14 cellular contexts compared by ENCODE assay signal in the genomic region with DNA sequence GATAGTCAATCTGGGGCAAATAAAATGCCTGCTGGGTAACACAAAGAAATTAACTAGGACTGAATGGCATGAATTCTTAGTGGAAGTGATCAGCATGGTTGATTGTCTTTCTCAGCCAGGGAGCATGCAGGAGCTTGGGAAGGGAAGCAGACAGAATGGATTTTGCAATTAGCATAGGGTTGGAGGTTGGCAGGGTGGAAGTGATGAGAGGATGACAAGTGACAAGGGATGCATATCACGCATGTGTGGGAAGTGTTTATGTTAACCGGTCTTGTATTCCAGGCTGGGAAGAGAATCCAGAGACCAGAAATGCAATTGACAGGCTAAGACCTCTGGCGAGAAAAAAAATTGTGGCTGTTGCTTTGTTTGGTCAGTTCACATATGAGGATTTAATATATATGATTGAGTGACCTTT. TPM values are rescaled to one million over a fixed set of nuclear protein-coding genes. Genes with fewer than 3 reads are reported as not detected.
A peak's percentile ranks its signal among the peaks of the same experiment; 100 is the strongest.
DNase-seq lines count a peak whose midpoint lies in the region; ATAC-seq, FAIRE-seq and TF ChIP-seq lines count a peak whose summit lies in the region.
"Had no signal": no experiment of that assay in that cellular context is flagged by ENCODE, and none has a peak within 500 bp of the region (broad histone marks: within the 10 kb centered on the region; RNA-seq: fewer than 3 reads in every experiment).

No MANE protein-coding gene starts in this region.

- peaks cover 8% of the 10 kb centered on the region for H3K4me1 ChIP-seq in mucosa of descending colon (ENCODE audit: low read depth)

- intact Hi-C loops in mucosa of descending colon (cut with DNase I, micrococcal nuclease): no loop called here

- H3K9me3 ChIP-seq in mucosa of descending colon: no peaks in the 10 kb centered on the region

- peak; percentile 28 for DNase-seq in ELF-1 (ENCODE audit: low read depth, low spot score)
- DNase-seq in NCI-H460 (ENCODE audit: extremely low read depth, low read depth): peak; percentile 3
- DNase-seq in foreskin fibroblast: peak; percentile 62 to 67
- peak; percentile 65 for DNase-seq in skeletal muscle cell (ENCODE audit: low read depth)
- DNase-seq in mucosa of descending colon: no peak
- no peak for DNase-seq in D721Med (ENCODE audit: insufficient read length, low spot score)
- no peak for DNase-seq in NK-92 treated with Interleukin-12 subunit alpha and Interleukin-12 subunit beta, amount 100 ng/mL, for 24 hours (lab: John Stamatoyannopoulos, UW)
- DNase-seq: activated B cell treated with CpG ODN at 0.5 μM for 24 hours, C1 segment of cervical spinal cord, cerebellar nuclear complex, immature natural killer cell, NCI-H2029 treated with DMSO at 0.1 percent for 48 hours had no signal

- no peak for TF ChIP-seq CTCF in foreskin fibroblast (IDR thresholded peaks at IDR 0.05; ENCODE audit: low read depth, low read length)
- TF ChIP-seq CTCF in mucosa of descending colon (IDR thresholded peaks at IDR 0.05): no peak
- TF ChIP-seq CTCF in D721Med (IDR thresholded peaks at IDR 0.05; ENCODE audit: insufficient read depth, missing control alignments): no peak

- no peaks in the 10 kb centered on the region for H3K36me3 ChIP-seq in mucosa of descending colon (ENCODE audit: low read depth)

- no peak for FAIRE-seq in D721Med (lab: Jason Lieb, UNC)

- ATAC-seq in mucosa of descending colon (no peak), GM18873 (IDR thresholded peaks at IDR 0.05; ENCODE audit: low FRiP score, unreplicated experiment) (no peak)
- ATAC-seq: SK-N-SH treated with all-trans-retinoic acid at 6 μM for 48 hours had no signal

- no peak overlapping the region for H3K4me3 ChIP-seq in foreskin fibroblast (ENCODE audit: low read depth in 1 of 2, low read length in 2 of 2)
- no peak overlapping the region for H3K4me3 ChIP-seq in skeletal muscle cell (ENCODE audit: low read depth, low read length)
- no peak overlapping the region for H3K4me3 ChIP-seq in mucosa of descending colon

RNA-seq across cellular contexts. Expression of a gene that starts 8.2 kb away (rescaled TPM):
- total RNA-seq in NCI-H460 (2014; rRNA removed; shearing (Covaris generic)): 15.5 and 17.8 TPM in 2 replicates
- 8.0 and 8.4 TPM in 2 replicates for polyA plus RNA-seq in NCI-H460 (2014; cell fraction: nucleus; rRNA removed)
- 10 to 100 TPM; 10.4 to 29.5 (median 13.0) TPM for total RNA-seq in mucosa of descending colon

Comparison
In these comparisons a context has a peak if more than half of its experiments do, and no peak if none do; other contexts are left out.
1. DNase-seq: peak in ELF-1 (single experiment), NCI-H460 (single experiment), foreskin fibroblast (2 of 2) and skeletal muscle cell (single experiment); none in mucosa of descending colon (0 of 3), D721Med (single experiment) and NK-92 treated with Interleukin-12 subunit alpha and Interleukin-12 subunit beta, amount 100 ng/mL, for 24 hours (single experiment).